In the genomic region with DNA sequence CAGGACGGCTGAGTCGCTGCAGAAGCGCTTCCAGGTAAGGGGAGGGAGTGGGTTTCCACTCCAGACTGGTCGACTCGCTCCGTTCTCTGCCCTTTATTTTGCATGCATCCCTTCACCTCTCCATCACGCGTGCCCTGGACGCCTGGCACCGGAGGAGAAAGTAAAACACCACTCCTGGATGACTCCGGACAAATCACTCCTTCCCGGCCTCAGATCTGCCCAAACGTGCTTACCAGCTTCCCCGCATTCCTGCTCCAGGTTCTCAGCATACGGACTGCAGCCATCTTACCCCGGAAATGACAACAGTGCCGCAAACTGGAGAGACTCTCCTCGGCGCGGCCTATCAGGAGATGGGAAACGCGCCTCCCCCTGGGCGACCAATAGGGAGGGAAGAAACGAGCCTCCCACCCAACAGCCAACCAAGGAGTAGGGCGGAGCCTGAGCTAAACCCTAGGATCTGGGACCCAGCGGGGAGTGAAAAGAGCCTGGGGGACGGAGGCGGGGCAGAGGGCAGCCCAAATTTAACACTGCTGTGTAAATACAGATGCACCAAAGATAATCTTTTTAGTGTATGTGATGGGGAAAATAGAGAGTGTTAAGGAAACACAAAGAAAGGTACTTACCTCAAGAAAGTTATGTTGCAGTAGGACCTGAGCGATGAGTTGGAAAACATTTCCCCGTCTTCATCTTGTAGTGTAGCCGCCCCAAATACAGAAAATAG, we compare ENCODE assay signal across 1 cellular context.
TF ChIP-seq lines count a peak whose summit lies in the region.

A gene (minus strand): TSS at position 298 of the 721 bp plus-strand sequence. CDS start 14 bp downstream, at position 284.

TF ChIP-seq in K562, 482 proteins besides CTCF, POLR2A, EP300 and RAD21 (continued from another document and continues in another):
- TF ChIP-seq, protein P1, sequence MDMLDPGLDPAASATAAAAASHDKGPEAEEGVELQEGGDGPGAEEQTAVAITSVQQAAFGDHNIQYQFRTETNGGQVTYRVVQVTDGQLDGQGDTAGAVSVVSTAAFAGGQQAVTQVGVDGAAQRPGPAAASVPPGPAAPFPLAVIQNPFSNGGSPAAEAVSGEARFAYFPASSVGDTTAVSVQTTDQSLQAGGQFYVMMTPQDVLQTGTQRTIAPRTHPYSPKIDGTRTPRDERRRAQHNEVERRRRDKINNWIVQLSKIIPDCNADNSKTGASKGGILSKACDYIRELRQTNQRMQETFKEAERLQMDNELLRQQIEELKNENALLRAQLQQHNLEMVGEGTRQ (CRISPR knock-in tag; IDR thresholded peaks at IDR 0.05), result no peak
- TF ChIP-seq ZFP30 (CRISPR knock-in tag; IDR thresholded peaks at IDR 0.05; ENCODE audit: borderline replicate concordance), result no peak
- TF ChIP-seq FOXJ3 (CRISPR knock-in tag; IDR thresholded peaks at IDR 0.05), result no peak
- TF ChIP-seq CREBBP (IDR thresholded peaks at IDR 0.05; ENCODE audit: low read depth, low read length), result no peak
- no peak for TF ChIP-seq PTRF (tag; IDR thresholded peaks at IDR 0.05)
- TF ChIP-seq POLR2G (IDR thresholded peaks at IDR 0.05; ENCODE audit: low read depth, low read length), result peak; percentile 81
- TF ChIP-seq, protein P2, sequence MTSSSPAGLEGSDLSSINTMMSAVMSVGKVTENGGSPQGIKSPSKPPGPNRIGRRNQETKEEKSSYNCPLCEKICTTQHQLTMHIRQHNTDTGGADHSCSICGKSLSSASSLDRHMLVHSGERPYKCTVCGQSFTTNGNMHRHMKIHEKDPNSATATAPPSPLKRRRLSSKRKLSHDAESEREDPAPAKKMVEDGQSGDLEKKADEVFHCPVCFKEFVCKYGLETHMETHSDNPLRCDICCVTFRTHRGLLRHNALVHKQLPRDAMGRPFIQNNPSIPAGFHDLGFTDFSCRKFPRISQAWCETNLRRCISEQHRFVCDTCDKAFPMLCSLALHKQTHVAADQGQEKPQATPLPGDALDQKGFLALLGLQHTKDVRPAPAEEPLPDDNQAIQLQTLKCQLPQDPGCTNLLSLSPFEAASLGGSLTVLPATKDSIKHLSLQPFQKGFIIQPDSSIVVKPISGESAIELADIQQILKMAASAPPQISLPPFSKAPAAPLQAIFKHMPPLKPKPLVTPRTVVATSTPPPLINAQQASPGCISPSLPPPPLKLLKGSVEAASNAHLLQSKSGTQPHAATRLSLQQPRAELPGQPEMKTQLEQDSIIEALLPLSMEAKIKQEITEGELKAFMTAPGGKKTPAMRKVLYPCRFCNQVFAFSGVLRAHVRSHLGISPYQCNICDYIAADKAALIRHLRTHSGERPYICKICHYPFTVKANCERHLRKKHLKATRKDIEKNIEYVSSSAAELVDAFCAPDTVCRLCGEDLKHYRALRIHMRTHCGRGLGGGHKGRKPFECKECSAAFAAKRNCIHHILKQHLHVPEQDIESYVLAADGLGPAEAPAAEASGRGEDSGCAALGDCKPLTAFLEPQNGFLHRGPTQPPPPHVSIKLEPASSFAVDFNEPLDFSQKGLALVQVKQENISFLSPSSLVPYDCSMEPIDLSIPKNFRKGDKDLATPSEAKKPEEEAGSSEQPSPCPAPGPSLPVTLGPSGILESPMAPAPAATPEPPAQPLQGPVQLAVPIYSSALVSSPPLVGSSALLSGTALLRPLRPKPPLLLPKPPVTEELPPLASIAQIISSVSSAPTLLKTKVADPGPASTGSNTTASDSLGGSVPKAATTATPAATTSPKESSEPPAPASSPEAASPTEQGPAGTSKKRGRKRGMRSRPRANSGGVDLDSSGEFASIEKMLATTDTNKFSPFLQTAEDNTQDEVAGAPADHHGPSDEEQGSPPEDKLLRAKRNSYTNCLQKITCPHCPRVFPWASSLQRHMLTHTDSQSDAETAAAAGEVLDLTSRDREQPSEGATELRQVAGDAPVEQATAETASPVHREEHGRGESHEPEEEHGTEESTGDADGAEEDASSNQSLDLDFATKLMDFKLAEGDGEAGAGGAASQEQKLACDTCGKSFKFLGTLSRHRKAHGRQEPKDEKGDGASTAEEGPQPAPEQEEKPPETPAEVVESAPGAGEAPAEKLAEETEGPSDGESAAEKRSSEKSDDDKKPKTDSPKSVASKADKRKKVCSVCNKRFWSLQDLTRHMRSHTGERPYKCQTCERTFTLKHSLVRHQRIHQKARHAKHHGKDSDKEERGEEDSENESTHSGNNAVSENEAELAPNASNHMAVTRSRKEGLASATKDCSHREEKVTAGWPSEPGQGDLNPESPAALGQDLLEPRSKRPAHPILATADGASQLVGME (CRISPR knock-in tag; IDR thresholded peaks at IDR 0.05), result no peak
- TF ChIP-seq, protein P3, sequence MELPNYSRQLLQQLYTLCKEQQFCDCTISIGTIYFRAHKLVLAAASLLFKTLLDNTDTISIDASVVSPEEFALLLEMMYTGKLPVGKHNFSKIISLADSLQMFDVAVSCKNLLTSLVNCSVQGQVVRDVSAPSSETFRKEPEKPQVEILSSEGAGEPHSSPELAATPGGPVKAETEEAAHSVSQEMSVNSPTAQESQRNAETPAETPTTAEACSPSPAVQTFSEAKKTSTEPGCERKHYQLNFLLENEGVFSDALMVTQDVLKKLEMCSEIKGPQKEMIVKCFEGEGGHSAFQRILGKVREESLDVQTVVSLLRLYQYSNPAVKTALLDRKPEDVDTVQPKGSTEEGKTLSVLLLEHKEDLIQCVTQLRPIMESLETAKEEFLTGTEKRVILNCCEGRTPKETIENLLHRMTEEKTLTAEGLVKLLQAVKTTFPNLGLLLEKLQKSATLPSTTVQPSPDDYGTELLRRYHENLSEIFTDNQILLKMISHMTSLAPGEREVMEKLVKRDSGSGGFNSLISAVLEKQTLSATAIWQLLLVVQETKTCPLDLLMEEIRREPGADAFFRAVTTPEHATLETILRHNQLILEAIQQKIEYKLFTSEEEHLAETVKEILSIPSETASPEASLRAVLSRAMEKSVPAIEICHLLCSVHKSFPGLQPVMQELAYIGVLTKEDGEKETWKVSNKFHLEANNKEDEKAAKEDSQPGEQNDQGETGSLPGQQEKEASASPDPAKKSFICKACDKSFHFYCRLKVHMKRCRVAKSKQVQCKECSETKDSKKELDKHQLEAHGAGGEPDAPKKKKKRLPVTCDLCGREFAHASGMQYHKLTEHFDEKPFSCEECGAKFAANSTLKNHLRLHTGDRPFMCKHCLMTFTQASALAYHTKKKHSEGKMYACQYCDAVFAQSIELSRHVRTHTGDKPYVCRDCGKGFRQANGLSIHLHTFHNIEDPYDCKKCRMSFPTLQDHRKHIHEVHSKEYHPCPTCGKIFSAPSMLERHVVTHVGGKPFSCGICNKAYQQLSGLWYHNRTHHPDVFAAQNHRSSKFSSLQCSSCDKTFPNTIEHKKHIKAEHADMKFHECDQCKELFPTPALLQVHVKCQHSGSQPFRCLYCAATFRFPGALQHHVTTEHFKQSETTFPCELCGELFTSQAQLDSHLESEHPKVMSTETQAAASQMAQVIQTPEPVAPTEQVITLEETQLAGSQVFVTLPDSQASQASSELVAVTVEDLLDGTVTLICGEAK (IDR thresholded peaks at IDR 0.05), result peak; percentile 73
- TF ChIP-seq, protein P3 (CRISPR knock-in tag; IDR thresholded peaks at IDR 0.05), result no peak
- 0 out of 2 replicates have a peak, but pooled peaks have one; percentile 42 for TF ChIP-seq MEF2D (tag; conservative IDR thresholded peaks at IDR 0.05; ENCODE audit: low read depth)
- TF ChIP-seq, protein P4, sequence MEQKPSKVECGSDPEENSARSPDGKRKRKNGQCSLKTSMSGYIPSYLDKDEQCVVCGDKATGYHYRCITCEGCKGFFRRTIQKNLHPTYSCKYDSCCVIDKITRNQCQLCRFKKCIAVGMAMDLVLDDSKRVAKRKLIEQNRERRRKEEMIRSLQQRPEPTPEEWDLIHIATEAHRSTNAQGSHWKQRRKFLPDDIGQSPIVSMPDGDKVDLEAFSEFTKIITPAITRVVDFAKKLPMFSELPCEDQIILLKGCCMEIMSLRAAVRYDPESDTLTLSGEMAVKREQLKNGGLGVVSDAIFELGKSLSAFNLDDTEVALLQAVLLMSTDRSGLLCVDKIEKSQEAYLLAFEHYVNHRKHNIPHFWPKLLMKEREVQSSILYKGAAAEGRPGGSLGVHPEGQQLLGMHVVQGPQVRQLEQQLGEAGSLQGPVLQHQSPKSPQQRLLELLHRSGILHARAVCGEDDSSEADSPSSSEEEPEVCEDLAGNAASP (IDR thresholded peaks at IDR 0.05), result no peak
- TF ChIP-seq, protein P5, sequence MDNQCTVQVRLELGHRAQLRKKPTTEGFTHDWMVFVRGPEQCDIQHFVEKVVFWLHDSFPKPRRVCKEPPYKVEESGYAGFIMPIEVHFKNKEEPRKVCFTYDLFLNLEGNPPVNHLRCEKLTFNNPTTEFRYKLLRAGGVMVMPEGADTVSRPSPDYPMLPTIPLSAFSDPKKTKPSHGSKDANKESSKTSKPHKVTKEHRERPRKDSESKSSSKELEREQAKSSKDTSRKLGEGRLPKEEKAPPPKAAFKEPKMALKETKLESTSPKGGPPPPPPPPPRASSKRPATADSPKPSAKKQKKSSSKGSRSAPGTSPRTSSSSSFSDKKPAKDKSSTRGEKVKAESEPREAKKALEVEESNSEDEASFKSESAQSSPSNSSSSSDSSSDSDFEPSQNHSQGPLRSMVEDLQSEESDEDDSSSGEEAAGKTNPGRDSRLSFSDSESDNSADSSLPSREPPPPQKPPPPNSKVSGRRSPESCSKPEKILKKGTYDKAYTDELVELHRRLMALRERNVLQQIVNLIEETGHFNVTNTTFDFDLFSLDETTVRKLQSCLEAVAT (IDR thresholded peaks at IDR 0.05), result peak in 1 of 2 experiments; percentile 16; a peak in 1 of 4 replicates
- TF ChIP-seq, protein P6, sequence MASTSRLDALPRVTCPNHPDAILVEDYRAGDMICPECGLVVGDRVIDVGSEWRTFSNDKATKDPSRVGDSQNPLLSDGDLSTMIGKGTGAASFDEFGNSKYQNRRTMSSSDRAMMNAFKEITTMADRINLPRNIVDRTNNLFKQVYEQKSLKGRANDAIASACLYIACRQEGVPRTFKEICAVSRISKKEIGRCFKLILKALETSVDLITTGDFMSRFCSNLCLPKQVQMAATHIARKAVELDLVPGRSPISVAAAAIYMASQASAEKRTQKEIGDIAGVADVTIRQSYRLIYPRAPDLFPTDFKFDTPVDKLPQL (IDR thresholded peaks at IDR 0.05; ENCODE audit: extremely low read depth, insufficient read length), result no peak
- TF ChIP-seq, protein P7, sequence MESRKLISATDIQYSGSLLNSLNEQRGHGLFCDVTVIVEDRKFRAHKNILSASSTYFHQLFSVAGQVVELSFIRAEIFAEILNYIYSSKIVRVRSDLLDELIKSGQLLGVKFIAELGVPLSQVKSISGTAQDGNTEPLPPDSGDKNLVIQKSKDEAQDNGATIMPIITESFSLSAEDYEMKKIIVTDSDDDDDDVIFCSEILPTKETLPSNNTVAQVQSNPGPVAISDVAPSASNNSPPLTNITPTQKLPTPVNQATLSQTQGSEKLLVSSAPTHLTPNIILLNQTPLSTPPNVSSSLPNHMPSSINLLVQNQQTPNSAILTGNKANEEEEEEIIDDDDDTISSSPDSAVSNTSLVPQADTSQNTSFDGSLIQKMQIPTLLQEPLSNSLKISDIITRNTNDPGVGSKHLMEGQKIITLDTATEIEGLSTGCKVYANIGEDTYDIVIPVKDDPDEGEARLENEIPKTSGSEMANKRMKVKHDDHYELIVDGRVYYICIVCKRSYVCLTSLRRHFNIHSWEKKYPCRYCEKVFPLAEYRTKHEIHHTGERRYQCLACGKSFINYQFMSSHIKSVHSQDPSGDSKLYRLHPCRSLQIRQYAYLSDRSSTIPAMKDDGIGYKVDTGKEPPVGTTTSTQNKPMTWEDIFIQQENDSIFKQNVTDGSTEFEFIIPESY (CRISPR knock-in tag; IDR thresholded peaks at IDR 0.05), result no peak
- no peak for TF ChIP-seq ZNF232 (CRISPR knock-in tag; IDR thresholded peaks at IDR 0.05)
- no peak for TF ChIP-seq ZNF239 (CRISPR knock-in tag; IDR thresholded peaks at IDR 0.05)
- TF ChIP-seq, protein P8, sequence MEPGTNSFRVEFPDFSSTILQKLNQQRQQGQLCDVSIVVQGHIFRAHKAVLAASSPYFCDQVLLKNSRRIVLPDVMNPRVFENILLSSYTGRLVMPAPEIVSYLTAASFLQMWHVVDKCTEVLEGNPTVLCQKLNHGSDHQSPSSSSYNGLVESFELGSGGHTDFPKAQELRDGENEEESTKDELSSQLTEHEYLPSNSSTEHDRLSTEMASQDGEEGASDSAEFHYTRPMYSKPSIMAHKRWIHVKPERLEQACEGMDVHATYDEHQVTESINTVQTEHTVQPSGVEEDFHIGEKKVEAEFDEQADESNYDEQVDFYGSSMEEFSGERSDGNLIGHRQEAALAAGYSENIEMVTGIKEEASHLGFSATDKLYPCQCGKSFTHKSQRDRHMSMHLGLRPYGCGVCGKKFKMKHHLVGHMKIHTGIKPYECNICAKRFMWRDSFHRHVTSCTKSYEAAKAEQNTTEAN (CRISPR knock-in tag; IDR thresholded peaks at IDR 0.05), result no peak
- no peak for TF ChIP-seq POLR3A (IDR thresholded peaks at IDR 0.05; ENCODE audit: borderline replicate concordance, extremely low read depth, insufficient read depth, insufficient read length)
- TF ChIP-seq ZNF3 (CRISPR knock-in tag; IDR thresholded peaks at IDR 0.05), result no peak
- peak; percentile 84 for TF ChIP-seq POLR2H (tag; IDR thresholded peaks at IDR 0.05; ENCODE audit: low read depth)
- TF ChIP-seq MEIS2 (IDR thresholded peaks at IDR 0.05; ENCODE audit: partially characterized antibody), result no peak
- TF ChIP-seq, protein P9, sequence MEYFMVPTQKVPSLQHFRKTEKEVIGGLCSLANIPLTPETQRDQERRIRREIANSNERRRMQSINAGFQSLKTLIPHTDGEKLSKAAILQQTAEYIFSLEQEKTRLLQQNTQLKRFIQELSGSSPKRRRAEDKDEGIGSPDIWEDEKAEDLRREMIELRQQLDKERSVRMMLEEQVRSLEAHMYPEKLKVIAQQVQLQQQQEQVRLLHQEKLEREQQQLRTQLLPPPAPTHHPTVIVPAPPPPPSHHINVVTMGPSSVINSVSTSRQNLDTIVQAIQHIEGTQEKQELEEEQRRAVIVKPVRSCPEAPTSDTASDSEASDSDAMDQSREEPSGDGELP (CRISPR knock-in tag; IDR thresholded peaks at IDR 0.05; ENCODE audit: borderline replicate concordance), result peak; percentile 73; the same call in 1 of the 2 replicates
- no peak for TF ChIP-seq ETS2 (tag; IDR thresholded peaks at IDR 0.05; ENCODE audit: borderline replicate concordance, poor library complexity, severe bottlenecking)
- no peak for TF ChIP-seq ZNF766 (CRISPR knock-in tag; conservative IDR thresholded peaks at IDR 0.05)
- TF ChIP-seq NFRKB (IDR thresholded peaks at IDR 0.05; ENCODE audit: low read depth), result peak; percentile 84
